In genomic region chr20:50635676-50636600, GRCh38 we compare ENCODE assay signal across 8 cellular contexts. TPM values are rescaled to one million over a fixed set of nuclear protein-coding genes. Genes with fewer than 3 reads are reported as not detected.
DNase-seq lines count a peak whose midpoint lies in the region; ATAC-seq and TF ChIP-seq lines count a peak whose summit lies in the region.

No MANE protein-coding gene starts in this region.

- no peaks in the 10 kb centered on the region for H3K79me2 ChIP-seq in fibroblast of lung (ENCODE audit: control insufficient read depth, insufficient read depth, low read length)

- H3K9me3 Mint-ChIP-seq in CD8-positive, alpha-beta memory T cell: no peaks in the 10 kb centered on the region

- no peaks in the 10 kb centered on the region for H3K4me1 ChIP-seq in CD8-positive, alpha-beta memory T cell (ENCODE audit: insufficient read depth, low read length)
- peaks cover 14% of the 10 kb centered on the region for H3K4me1 ChIP-seq in fibroblast of lung (ENCODE audit: control insufficient read depth, extremely low read depth, insufficient read depth, low read length)

- ATAC-seq in omental fat pad (ENCODE audit: low FRiP score) (peak; percentile 29), HG03378 (IDR thresholded peaks at IDR 0.05; ENCODE audit: unreplicated experiment) (no peak), GM19467 (IDR thresholded peaks at IDR 0.05; ENCODE audit: unreplicated experiment) (no peak)

- peak; percentile 82 to 91 for TF ChIP-seq CTCF in fibroblast of lung (conservative IDR thresholded peaks at IDR 0.05 in 1 of 2, IDR thresholded peaks at IDR 0.05 in 1 of 2; ENCODE audit: low read depth in 1 of 2, low read length in 2 of 2)
- TF ChIP-seq CTCF in omental fat pad (IDR thresholded peaks at IDR 0.05): peak in 1 of 3 donors; percentile 64

- no peak overlapping the region for H3K4me3 Mint-ChIP-seq in CD8-positive, alpha-beta memory T cell

- H3K36me3 ChIP-seq in CD8-positive, alpha-beta memory T cell (ENCODE audit: insufficient read depth, low read length): no peaks in the 10 kb centered on the region
- H3K36me3 ChIP-seq in fibroblast of lung (ENCODE audit: control insufficient read depth, insufficient read depth, low read length): no peaks in the 10 kb centered on the region

- H2AFZ ChIP-seq in fibroblast of lung (ENCODE audit: low read length): peak overlapping the region; percentile 15

- H3K4me3 ChIP-seq in CD8-positive, alpha-beta memory T cell (ENCODE audit: low read length): no peak overlapping the region
- no peak overlapping the region for H3K4me3 ChIP-seq in fibroblast of lung (replicated peaks in 1 of 4; ENCODE audit: control extremely low read depth in 1 of 4, insufficient read depth in 1 of 4, low read depth in 3 of 4, low read length in 4 of 4)

- no peaks in the 10 kb centered on the region for H3K36me3 Mint-ChIP-seq in CD8-positive, alpha-beta memory T cell

- peaks cover 0 to 3% (median 0%) of the 10 kb centered on the region in 3 donors for H3K4me1 Mint-ChIP-seq in CD8-positive, alpha-beta memory T cell

- POLR2A ChIA-PET in CD8-positive, alpha-beta memory T cell (lab: Charles Lee): no interaction called here

- H3K27me3 Mint-ChIP-seq in CD8-positive, alpha-beta memory T cell: peaks cover 2 to 3% of the 10 kb centered on the region in 2 donors

- H3K9me3 ChIP-seq in CD8-positive, alpha-beta memory T cell (ENCODE audit: low read length): no peaks in the 10 kb centered on the region
- no peaks in the 10 kb centered on the region for H3K9me3 ChIP-seq in fibroblast of lung (ENCODE audit: control insufficient read depth, insufficient read depth, low read depth, low read length)

- no peaks in the 10 kb centered on the region for H3K27me3 ChIP-seq in CD8-positive, alpha-beta memory T cell (ENCODE audit: insufficient read depth, low read length, poor library complexity, severe bottlenecking)
- H3K27me3 ChIP-seq in fibroblast of lung (ENCODE audit: control insufficient read depth, insufficient read depth, low read length): no peaks in the 10 kb centered on the region

- peak overlapping the region in 1 of 8 donors; percentile 34 for H3K27ac Mint-ChIP-seq in CD8-positive, alpha-beta memory T cell

- H3K27ac ChIP-seq in CD8-positive, alpha-beta memory T cell (ENCODE audit: low read depth, low read length): no peak overlapping the region
- peak overlapping the region; percentile 29 for H3K27ac ChIP-seq in fibroblast of lung (ENCODE audit: insufficient read depth, low read length)

- peak; percentile 23 to 58 (median 28) for DNase-seq in CD8-positive, alpha-beta memory T cell
- DNase-seq in HPDE6-E6E7 (ENCODE audit: extremely low spot score) (peak; percentile 91), OCI-M1 (lab: John Stamatoyannopoulos, UW) (peak; percentile 90), activated T-cell treated with anti-CD3 and anti-CD28 coated beads for 48 hours (ENCODE audit: low read depth) (peak; percentile 57), fibroblast of lung (ENCODE audit: low read depth in 2 of 2) (peak; percentile 36 to 61), omental fat pad (ENCODE audit: low spot score) (peak; percentile 68)

- H4K20me1 ChIP-seq in fibroblast of lung (ENCODE audit: control insufficient read depth, extremely low read depth, insufficient read depth, low read length): no peaks in the 10 kb centered on the region

- CTCF ChIA-PET in CD8-positive, alpha-beta memory T cell (lab: Charles Lee): interaction anchor here (1.1 to 1.3 kb wide), 2 partner anchors 19 to 447 kb away, joined by 3 to 5 read pairs; no protein-coding TSS in a partner anchor

- H3K4me2 ChIP-seq in fibroblast of lung (ENCODE audit: extremely low read depth, insufficient read depth, low read length): no peak overlapping the region

- H3K9ac ChIP-seq in fibroblast of lung (ENCODE audit: insufficient read depth, low read length): no peak overlapping the region

RNA-seq across cellular contexts. Expression of gene RIPOR3, which starts 55.4 kb away (rescaled TPM):
- total RNA-seq in CD8-positive, alpha-beta memory T cell: not detected
- 1.8 TPM for polyA plus RNA-seq in CD8-positive, alpha-beta memory T cell
- total RNA-seq in fibroblast of lung (4.1 and 4.9 TPM in 2 replicates), omental fat pad (10 to 100 TPM in 3 of 4 donors, 1 to 10 TPM in 1; 7.8 to 81.8 (median 16.6) TPM)
- polyA plus RNA-seq in fibroblast of lung: 1.1 and 2.0 TPM in 2 replicates
- 1.0 and 1.7 TPM in 2 replicates for polyA plus RNA-seq in fibroblast of lung (2012)
- polyA minus RNA-seq in fibroblast of lung (ENCODE audit: low replicate concordance): 1.3 and 3.6 TPM in 2 replicates

Comparison
In these comparisons a context has a peak if more than half of its experiments do, and no peak if none do; other contexts are left out.
1. DNase-seq: peak in every context shown above with its lines; median percentile 91 in HPDE6-E6E7; 90 in OCI-M1; 68 in omental fat pad; 57 in activated T-cell treated with anti-CD3 and anti-CD28 coated beads for 48 hours; 48 in fibroblast of lung; 28 in CD8-positive, alpha-beta memory T cell.